ENCODE assay signal across 8 cellular contexts in the genomic region with DNA sequence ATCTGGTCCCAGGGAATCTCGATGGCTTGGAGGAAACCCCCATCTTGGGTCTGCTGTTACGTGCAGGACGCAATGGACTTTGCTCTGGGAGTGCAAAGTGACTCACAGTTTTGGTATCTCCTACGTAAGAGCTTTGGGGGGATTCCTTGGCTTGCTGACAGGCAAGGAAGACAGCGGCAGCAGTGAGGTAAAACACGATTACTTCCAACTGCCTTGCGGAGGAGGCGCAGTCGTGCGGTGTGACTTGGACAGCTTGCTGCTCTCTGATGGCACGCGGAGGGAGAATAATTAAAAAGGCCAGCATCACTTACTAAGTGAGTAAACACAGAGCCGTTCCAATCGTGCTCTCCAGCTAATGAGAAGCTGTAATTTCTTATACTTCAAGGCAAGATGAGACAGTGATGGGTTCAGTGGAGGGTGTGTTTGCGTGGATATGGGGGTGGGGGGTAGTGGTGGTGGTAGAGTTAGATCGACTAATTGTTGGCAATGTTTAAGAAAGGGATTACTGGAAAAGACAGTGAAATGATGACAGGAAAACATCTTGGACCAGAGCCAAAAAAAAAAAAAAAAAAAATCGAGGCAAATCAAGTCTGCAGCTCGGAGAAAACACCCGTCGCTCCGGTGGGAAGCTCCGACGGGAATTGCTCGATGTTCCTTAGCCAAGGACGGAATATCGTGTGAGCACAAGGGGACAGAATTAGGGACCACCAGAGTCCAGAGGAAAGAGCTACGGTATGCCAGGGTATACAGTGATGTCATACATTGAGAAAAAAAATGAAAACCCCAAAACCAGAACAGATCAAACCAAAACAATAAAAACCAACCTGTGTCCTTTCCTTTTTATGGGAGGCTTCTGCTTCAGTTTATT.
DNase-seq lines count a peak whose midpoint lies in the region; ATAC-seq and TF ChIP-seq lines count a peak whose summit lies in the region.
"Had no signal": no experiment of that assay in that cellular context is flagged by ENCODE, and none has a peak within 500 bp of the region (broad histone marks: within the 10 kb centered on the region; RNA-seq: fewer than 3 reads in every experiment).

No MANE protein-coding gene starts in this region.

- H3K27ac ChIP-seq in adrenal gland = no peak overlapping the region

- WGBS in adrenal gland, 4 donors = 45 to 57% (median 51%) methylated on average over 27 of the region's 27 CpGs

- peaks cover 0 to 18% of the 10 kb centered on the region in 2 donors for H3K4me1 ChIP-seq in adrenal gland (replicated peaks in 1 of 2)

- ATAC-seq in HG02798 (IDR thresholded peaks at IDR 0.05; ENCODE audit: poor library complexity, unreplicated experiment) (no peak), HG03039 (IDR thresholded peaks at IDR 0.05; ENCODE audit: unreplicated experiment) (no peak)

- TF ChIP-seq POLR2A in adrenal gland (IDR thresholded peaks at IDR 0.05) = no peak

- DNase-seq in HK-2 (ENCODE audit: unreplicated experiment) (peak; percentile 59), adrenal gland (peak in 5 of 7 donors; percentile 16 to 61 (median 21)), iPS-NIHi7 (ENCODE audit: extremely low spot score) (peak; percentile 45), superior temporal gyrus (ENCODE audit: extremely low spot score) (peak; percentile 45), SIG-M5 (lab: John Stamatoyannopoulos, UW) (no peak)
- DNase-seq: activated CD8-positive, alpha-beta memory T cell treated with anti-CD3 and anti-CD28 coated beads, Interleukin-2, amount 50 U/mL, for 4 hours had no signal

- no peak for TF ChIP-seq CTCF in adrenal gland (IDR thresholded peaks at IDR 0.05)

- H3K9me3 ChIP-seq in adrenal gland (replicated peaks in 1 of 3) = no peaks in the 10 kb centered on the region

- H3K36me3 ChIP-seq in adrenal gland (replicated peaks in 1 of 2) = no peaks in the 10 kb centered on the region

- H3K4me3 ChIP-seq in adrenal gland = peak overlapping the region in 1 of 4 donors; percentile 9

- intact Hi-C loops in adrenal gland (cut with DNase I) = no loop called here

- no peaks in the 10 kb centered on the region for H3K27me3 ChIP-seq in adrenal gland
